10 cellular contexts compared by ENCODE assay signal in the genomic region with DNA sequence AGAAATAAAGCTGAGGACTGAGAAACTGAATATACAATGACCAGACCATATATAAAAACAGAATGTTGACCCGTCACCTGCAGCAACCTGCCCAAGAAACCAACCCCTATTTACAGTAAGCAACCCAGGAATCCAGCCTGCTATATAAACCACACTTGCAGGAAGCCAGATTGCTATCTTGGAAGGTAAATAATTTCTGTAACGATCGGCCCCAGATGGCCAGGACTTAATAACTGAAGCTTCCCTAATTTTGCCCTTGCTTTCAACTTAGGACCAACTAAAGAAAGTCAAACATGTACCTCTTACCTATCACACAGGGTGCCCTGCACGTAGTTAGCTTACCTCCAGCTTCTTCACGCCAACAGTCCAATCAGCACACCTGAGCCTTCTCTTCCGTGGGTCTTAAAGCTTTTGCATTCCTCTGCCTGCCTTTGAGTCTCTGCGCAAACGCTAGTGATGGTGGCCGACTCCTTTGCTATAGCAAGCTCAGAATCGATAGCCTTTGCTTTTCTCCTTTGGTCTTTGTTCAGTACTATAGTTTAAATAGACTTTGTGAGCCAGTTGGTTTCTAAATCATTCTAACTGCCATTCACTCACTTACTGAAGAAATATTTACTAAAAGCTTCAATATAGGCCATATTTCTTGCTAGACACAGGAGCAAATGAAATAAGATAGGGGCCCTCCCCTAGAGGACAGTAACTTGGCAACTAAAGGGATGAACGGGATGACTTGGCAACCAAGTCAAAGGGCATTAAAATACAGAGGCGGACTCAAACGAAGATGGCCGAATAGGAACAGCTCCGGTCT. TPM values are rescaled to one million over a fixed set of nuclear protein-coding genes. Genes with fewer than 3 reads are reported as not detected.
DNase-seq lines count a peak whose midpoint lies in the region; ATAC-seq and TF ChIP-seq lines count a peak whose summit lies in the region.
"Had no signal": no experiment of that assay in that cellular context is flagged by ENCODE, and none has a peak within 500 bp of the region (broad histone marks: within the 10 kb centered on the region; RNA-seq: fewer than 3 reads in every experiment).

No MANE protein-coding gene starts in this region.

- no peaks in the 10 kb centered on the region for H3K9me3 ChIP-seq in CD4-positive, CD25-positive, alpha-beta regulatory T cell (ENCODE audit: control insufficient read depth in 2 of 2, low read length in 2 of 2)

- no peak overlapping the region for H3K27ac ChIP-seq in CD4-positive, CD25-positive, alpha-beta regulatory T cell (ENCODE audit: insufficient read depth, low read length, poor library complexity, severe bottlenecking)

- H3K27me3 Mint-ChIP-seq in CD4-positive, CD25-positive, alpha-beta regulatory T cell, result no peaks in the 10 kb centered on the region
- H3K27me3 Mint-ChIP-seq in activated T-helper 2 cell treated with anti-CD3 and anti-CD28 coated beads, Interferon-gamma antibody, Interleukin-2, Interleukin-4, amounts not matched to agents 10 μg/mL and 5 μg/mL and 100 μg/mL, durations not matched to agents 14 hours and 24 hours and 36 hours (ENCODE audit: low read depth), result no peaks in the 10 kb centered on the region
- H3K27me3 Mint-ChIP-seq in mesothelial cell of epicardium (ENCODE audit: low read depth), result no peaks in the 10 kb centered on the region
- H3K27me3 Mint-ChIP-seq: stimulated activated naive B cell treated with anti-CD40 and anti-IgM and Interleukin-4, amounts not matched to agents 10 μg/mL and 1 μg/mL and 100 μg/mL, for 72 hours had no signal

- H3K36me3 Mint-ChIP-seq in CD4-positive, CD25-positive, alpha-beta regulatory T cell, result peaks cover 12% of the 10 kb centered on the region
- H3K36me3 Mint-ChIP-seq in activated T-helper 2 cell treated with anti-CD3 and anti-CD28 coated beads, Interferon-gamma antibody, Interleukin-2, Interleukin-4, amounts not matched to agents 10 μg/mL and 5 μg/mL and 100 μg/mL, durations not matched to agents 14 hours and 24 hours and 36 hours (ENCODE audit: low read depth), result peaks cover 34% of the 10 kb centered on the region
- H3K36me3 Mint-ChIP-seq in mesothelial cell of epicardium, result peaks cover 16% of the 10 kb centered on the region

- intact Hi-C loops in activated T-helper 2 cell treated with anti-CD3 and anti-CD28 coated beads, Interferon-gamma antibody, Interleukin-2, Interleukin-4, amounts not matched to agents 10 μg/mL and 5 μg/mL and 100 μg/mL, durations not matched to agents 14 hours and 24 hours and 36 hours (cut with micrococcal nuclease), result loop anchor here (10.0 kb wide), 1 partner anchor 56 kb away; no protein-coding TSS in a partner anchor

- H3K4me1 Mint-ChIP-seq in CD4-positive, CD25-positive, alpha-beta regulatory T cell, result peaks cover 9 to 16% (median 10%) of the 10 kb centered on the region in 4 donors
- peaks cover 14% of the 10 kb centered on the region for H3K4me1 Mint-ChIP-seq in activated T-helper 2 cell treated with anti-CD3 and anti-CD28 coated beads, Interferon-gamma antibody, Interleukin-2, Interleukin-4, amounts not matched to agents 10 μg/mL and 5 μg/mL and 100 μg/mL, durations not matched to agents 14 hours and 24 hours and 36 hours (ENCODE audit: low read depth)
- H3K4me1 Mint-ChIP-seq in mesothelial cell of epicardium, result peaks cover 10% of the 10 kb centered on the region
- H3K4me1 Mint-ChIP-seq: stimulated activated naive B cell treated with anti-CD40 and anti-IgM and Interleukin-4, amounts not matched to agents 10 μg/mL and 1 μg/mL and 100 μg/mL, for 72 hours had no signal

- DNase-seq in CD4-positive, CD25-positive, alpha-beta regulatory T cell, result no peak
- DNase-seq in ELF-1 (ENCODE audit: low read depth, low spot score), result peak; percentile 39
- no peak for DNase-seq in activated T-helper 2 cell treated with anti-CD3 and anti-CD28 coated beads, Interferon-gamma antibody, Interleukin-2, Interleukin-4, amounts not matched to agents 10 μg/mL and 5 μg/mL and 100 μg/mL, durations not matched to agents 14 hours and 24 hours and 36 hours (ENCODE audit: low spot score)
- DNase-seq in mesothelial cell of epicardium (ENCODE audit: low spot score in 2 of 2, unreplicated experiment in 2 of 2), result no peak
- DNase-seq in glomerular visceral epithelial cell (ENCODE audit: extremely low spot score), result no peak
- DNase-seq in H4 (ENCODE audit: low spot score), result no peak
- DNase-seq: activated naive CD4-positive, alpha-beta T cell; stimulated activated naive B cell treated with anti-CD40 and anti-IgM and Interleukin-4, amounts not matched to agents 10 μg/mL and 1 μg/mL and 100 μg/mL, for 72 hours had no signal

- no peak for ATAC-seq in CD4-positive, CD25-positive, alpha-beta regulatory T cell (ENCODE audit: low read depth in 2 of 2)
- no peak for ATAC-seq in GM19467 (IDR thresholded peaks at IDR 0.05; ENCODE audit: unreplicated experiment)
- no peak for ATAC-seq in GM18909 (IDR thresholded peaks at IDR 0.05; ENCODE audit: poor library complexity, unreplicated experiment)
- ATAC-seq: stimulated activated naive B cell treated with anti-CD40 and anti-IgM and Interleukin-4, amounts not matched to agents 10 μg/mL and 1 μg/mL and 100 μg/mL, for 72 hours had no signal

- peak overlapping the region in 3 of 4 donors; percentile 26 to 81 (median 70) for H3K4me3 Mint-ChIP-seq in CD4-positive, CD25-positive, alpha-beta regulatory T cell
- H3K4me3 Mint-ChIP-seq in activated T-helper 2 cell treated with anti-CD3 and anti-CD28 coated beads, Interferon-gamma antibody, Interleukin-2, Interleukin-4, amounts not matched to agents 10 μg/mL and 5 μg/mL and 100 μg/mL, durations not matched to agents 14 hours and 24 hours and 36 hours (ENCODE audit: low read depth), result peak overlapping the region; percentile 4
- peak overlapping the region; percentile 66 for H3K4me3 Mint-ChIP-seq in mesothelial cell of epicardium
- H3K4me3 Mint-ChIP-seq: stimulated activated naive B cell treated with anti-CD40 and anti-IgM and Interleukin-4, amounts not matched to agents 10 μg/mL and 1 μg/mL and 100 μg/mL, for 72 hours had no signal

- no peak for TF ChIP-seq CTCF in mesothelial cell of epicardium (IDR thresholded peaks at IDR 0.05; ENCODE audit: unreplicated experiment)

- H3K4me1 ChIP-seq in CD4-positive, CD25-positive, alpha-beta regulatory T cell (ENCODE audit: control insufficient read depth, insufficient read depth, low read length, poor library complexity, severe bottlenecking), result peaks cover 6% of the 10 kb centered on the region

- H3K27ac Mint-ChIP-seq in CD4-positive, CD25-positive, alpha-beta regulatory T cell, result peak overlapping the region in 1 of 3 donors; percentile 87
- no peak overlapping the region for H3K27ac Mint-ChIP-seq in activated T-helper 2 cell treated with anti-CD3 and anti-CD28 coated beads, Interferon-gamma antibody, Interleukin-2, Interleukin-4, amounts not matched to agents 10 μg/mL and 5 μg/mL and 100 μg/mL, durations not matched to agents 14 hours and 24 hours and 36 hours
- peak overlapping the region; percentile 55 for H3K27ac Mint-ChIP-seq in mesothelial cell of epicardium
- H3K27ac Mint-ChIP-seq: stimulated activated naive B cell treated with anti-CD40 and anti-IgM and Interleukin-4, amounts not matched to agents 10 μg/mL and 1 μg/mL and 100 μg/mL, for 72 hours had no signal

- H3K4me3 ChIP-seq in CD4-positive, CD25-positive, alpha-beta regulatory T cell (ENCODE audit: low read depth, low read length), result no peak overlapping the region

- H3K27me3 ChIP-seq in CD4-positive, CD25-positive, alpha-beta regulatory T cell (ENCODE audit: control insufficient read depth, insufficient read depth, low read length), result no peaks in the 10 kb centered on the region

- no peaks in the 10 kb centered on the region for H3K9me3 Mint-ChIP-seq in CD4-positive, CD25-positive, alpha-beta regulatory T cell
- H3K9me3 Mint-ChIP-seq in activated T-helper 2 cell treated with anti-CD3 and anti-CD28 coated beads, Interferon-gamma antibody, Interleukin-2, Interleukin-4, amounts not matched to agents 10 μg/mL and 5 μg/mL and 100 μg/mL, durations not matched to agents 14 hours and 24 hours and 36 hours, result peaks cover 4% of the 10 kb centered on the region
- H3K9me3 Mint-ChIP-seq in mesothelial cell of epicardium, result no peaks in the 10 kb centered on the region

- H3K36me3 ChIP-seq in CD4-positive, CD25-positive, alpha-beta regulatory T cell (ENCODE audit: control insufficient read depth, insufficient read depth, low read length), result no peaks in the 10 kb centered on the region

RNA-seq across cellular contexts. Expression of gene MPHOSPH6, which starts 31.3 kb away (rescaled TPM):
- 18.3 TPM for total RNA-seq in CD4-positive, CD25-positive, alpha-beta regulatory T cell
- 10 to 100 TPM; 17.3 to 38.7 (median 17.7) TPM for polyA plus RNA-seq in CD4-positive, CD25-positive, alpha-beta regulatory T cell
- 46.4 and 47.4 TPM in 2 replicates for total RNA-seq in activated T-helper 2 cell treated with anti-CD3 and anti-CD28 coated beads, Interferon-gamma antibody, Interleukin-2, Interleukin-4, amounts not matched to agents 10 μg/mL and 5 μg/mL and 100 μg/mL, durations not matched to agents 14 hours and 24 hours and 36 hours
- total RNA-seq in mesothelial cell of epicardium, result 32.2 to 34.8 TPM (median 34.4 TPM) in 3 replicates
- total RNA-seq in H4 (2014; rRNA removed; shearing (Covaris generic)), result 40.4 and 59.0 TPM in 2 replicates

Comparison
In these comparisons a context has a peak if more than half of its experiments do, and no peak if none do; other contexts are left out.
1. H3K4me3 Mint-ChIP-seq: peak in every context shown above with its lines; median percentile 70 in CD4-positive, CD25-positive, alpha-beta regulatory T cell; 66 in mesothelial cell of epicardium; 4 in activated T-helper 2 cell treated with anti-CD3 and anti-CD28 coated beads, Interferon-gamma antibody, Interleukin-2, Interleukin-4, amounts not matched to agents 10 μg/mL and 5 μg/mL and 100 μg/mL, durations not matched to agents 14 hours and 24 hours and 36 hours.